In genomic region chrX:2732649-2733048, GRCh38 we compare ENCODE assay signal across 1 cellular context.
TF ChIP-seq lines count a peak whose summit lies in the region.

No MANE protein-coding gene starts in this region.

TF ChIP-seq in K562, 482 proteins besides CTCF, POLR2A, EP300 and RAD21:
- TF ChIP-seq KAT2B (IDR thresholded peaks at IDR 0.05; ENCODE audit: low read depth, low read length) (no peak), MEF2D (tag; conservative IDR thresholded peaks at IDR 0.05; ENCODE audit: low read depth) (no peak), RAD51 (IDR thresholded peaks at IDR 0.05; ENCODE audit: borderline replicate concordance, low read depth) (no peak), ZFX (CRISPR knock-in tag; IDR thresholded peaks at IDR 0.05) (no peak), SP2 (IDR thresholded peaks at IDR 0.05; ENCODE audit: extremely low read depth, low read depth, low read length, poor library complexity, severe bottlenecking) (no peak), FOXK2 (conservative IDR thresholded peaks at IDR 0.05 in 1 of 2, IDR thresholded peaks at IDR 0.05 in 1 of 2; ENCODE audit: low read depth in 2 of 2) (no peak)
- TF ChIP-seq, protein P1, sequence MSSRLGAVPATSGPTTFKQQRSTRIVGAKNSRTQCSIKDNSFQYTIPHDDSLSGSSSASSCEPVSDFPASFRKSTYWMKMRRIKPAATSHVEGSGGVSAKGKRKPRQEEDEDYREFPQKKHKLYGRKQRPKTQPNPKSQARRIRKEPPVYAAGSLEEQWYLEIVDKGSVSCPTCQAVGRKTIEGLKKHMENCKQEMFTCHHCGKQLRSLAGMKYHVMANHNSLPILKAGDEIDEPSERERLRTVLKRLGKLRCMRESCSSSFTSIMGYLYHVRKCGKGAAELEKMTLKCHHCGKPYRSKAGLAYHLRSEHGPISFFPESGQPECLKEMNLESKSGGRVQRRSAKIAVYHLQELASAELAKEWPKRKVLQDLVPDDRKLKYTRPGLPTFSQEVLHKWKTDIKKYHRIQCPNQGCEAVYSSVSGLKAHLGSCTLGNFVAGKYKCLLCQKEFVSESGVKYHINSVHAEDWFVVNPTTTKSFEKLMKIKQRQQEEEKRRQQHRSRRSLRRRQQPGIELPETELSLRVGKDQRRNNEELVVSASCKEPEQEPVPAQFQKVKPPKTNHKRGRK (tag; IDR thresholded peaks at IDR 0.05): peak; percentile 70
